21 cellular contexts compared by ENCODE assay signal in genomic region chr11:75376175-75376574, GRCh38. TPM values are rescaled to one million over a fixed set of nuclear protein-coding genes. Genes with fewer than 3 reads are reported as not detected.
DNase-seq lines count a peak whose midpoint lies in the region; ATAC-seq, FAIRE-seq and TF ChIP-seq lines count a peak whose summit lies in the region.
"Had no signal": no experiment of that assay in that cellular context is flagged by ENCODE, and none has a peak within 500 bp of the region (broad histone marks: within the 10 kb centered on the region; RNA-seq: fewer than 3 reads in every experiment).

No MANE protein-coding gene starts in this region.

- H3K9me3 Mint-ChIP-seq in osteocyte (ENCODE audit: unreplicated experiment), result no peaks in the 10 kb centered on the region
- H3K9me3 Mint-ChIP-seq in activated CD4-positive, alpha-beta T cell treated with anti-CD3 and anti-CD28 coated beads for 36 hours (ENCODE audit: low read depth), result no peaks in the 10 kb centered on the region
- H3K9me3 Mint-ChIP-seq: CD8-positive, alpha-beta T cell; nephron progenitor cell; stimulated activated naive B cell treated with anti-CD40 and anti-IgM and Interleukin-4, amounts not matched to agents 10 μg/mL and 1 μg/mL and 100 μg/mL, for 72 hours had no signal

- H3K9me3 ChIP-seq in K562 (replicated peaks; ENCODE audit: control insufficient read depth, insufficient read depth, low read depth, low read length) (no peaks in the 10 kb centered on the region), breast epithelium (no peaks in the 10 kb centered on the region)
- H3K9me3 ChIP-seq: tibial nerve had no signal

- DNase-seq in DMS 273 (lab: John Stamatoyannopoulos, UW; ENCODE audit: unreplicated experiment) (peak; percentile 15), DMS 273 treated with DMSO at 0.1 percent for 48 hours (lab: John Stamatoyannopoulos, UW) (no peak), HuH-7 (ENCODE audit: low spot score) (peak; percentile 61), K562 (ENCODE audit: extremely low read depth in 1 of 4, low spot score in 3 of 4) (peak; percentile 36 to 61 (median 46)), osteocyte (ENCODE audit: extremely low spot score, unreplicated experiment) (no peak), breast epithelium (ENCODE audit: low spot score in 2 of 2) (no peak), T1000 (lab: John Stamatoyannopoulos, UW) (no peak)
- no peak for DNase-seq in activated CD4-positive, alpha-beta T cell treated with anti-CD3 and anti-CD28 coated beads for 36 hours
- DNase-seq: 8988T; activated CD8-positive, alpha-beta memory T cell treated with anti-CD3 and anti-CD28 coated beads, Interleukin-2, amount 10 ng/mL, durations not matched to agents 7 days and 5 days; activated gamma-delta T cell; amniotic stem cell; CD8-positive, alpha-beta T cell; foreskin keratinocyte; KBM-7; NCI-H1417; nephron progenitor cell; SHP77 treated with DMSO at 0.1 percent for 48 hours; stimulated activated naive B cell treated with anti-CD40 and anti-IgM and Interleukin-4, amounts not matched to agents 10 μg/mL and 1 μg/mL and 100 μg/mL, for 72 hours had no signal

- H3K4me1 ChIP-seq in K562 (replicated peaks in 1 of 2; ENCODE audit: control insufficient read depth in 2 of 2, insufficient read depth in 2 of 2, low read length in 2 of 2) (peaks cover 19 to 24% of the 10 kb centered on the region in 2 experiments), breast epithelium (no peaks in the 10 kb centered on the region)
- H3K4me1 ChIP-seq: foreskin keratinocyte had no signal

- no peak overlapping the region for H3K27ac Mint-ChIP-seq in osteocyte (ENCODE audit: unreplicated experiment)
- no peak overlapping the region for H3K27ac Mint-ChIP-seq in activated CD4-positive, alpha-beta T cell treated with anti-CD3 and anti-CD28 coated beads for 36 hours
- H3K27ac Mint-ChIP-seq: activated CD8-positive, alpha-beta memory T cell treated with anti-CD3 and anti-CD28 coated beads, Interleukin-2, amount 10 ng/mL, durations not matched to agents 7 days and 5 days; stimulated activated naive B cell treated with anti-CD40 and anti-IgM and Interleukin-4, amounts not matched to agents 10 μg/mL and 1 μg/mL and 100 μg/mL, for 72 hours had no signal

- no TSS peak for BruUV-seq in K562 (replicated peaks; lab: Mats Ljungman, UMichigan)

- peak; percentile 87 for ATAC-seq in K562
- no peak for ATAC-seq in activated CD4-positive, alpha-beta T cell treated with anti-CD3 and anti-CD28 coated beads for 36 hours
- ATAC-seq: activated CD4-positive, CD25-positive, alpha-beta regulatory T cell treated with anti-CD3 and anti-CD28 coated beads, Interleukin-2, amount 50 U/mL, for 24 hours; activated CD8-positive, alpha-beta memory T cell treated with anti-CD3 and anti-CD28 coated beads, Interleukin-2, amount 10 ng/mL, durations not matched to agents 7 days and 5 days; CD8-positive, alpha-beta T cell; foreskin keratinocyte; stimulated activated naive B cell treated with anti-CD40 and anti-IgM and Interleukin-4, amounts not matched to agents 10 μg/mL and 1 μg/mL and 100 μg/mL, for 72 hours had no signal

- peak; percentile 39 to 64 for TF ChIP-seq RAD21 in K562 (CRISPR knock-in tag; conservative IDR thresholded peaks at IDR 0.05 in 1 of 2, IDR thresholded peaks at IDR 0.05 in 1 of 2)

- in situ Hi-C loops in K562 (cut with MboI), result no loop called here

- no peaks in the 10 kb centered on the region for H3K9me1 ChIP-seq in K562 (ENCODE audit: control insufficient read depth, insufficient read depth, low read length)

- CTCF ChIA-PET in K562 (lab: Yijun Ruan, JAX; ENCODE audit: low intra/inter-chr PET ratio), result no interaction called here
- CTCF ChIA-PET in activated CD4-positive, alpha-beta T cell treated with anti-CD3 and anti-CD28 coated beads for 36 hours (lab: Charles Lee), result no interaction called here

- H3K4me3 Mint-ChIP-seq in osteocyte (ENCODE audit: unreplicated experiment), result no peak overlapping the region
- H3K4me3 Mint-ChIP-seq in activated CD4-positive, alpha-beta T cell treated with anti-CD3 and anti-CD28 coated beads for 36 hours, result no peak overlapping the region
- H3K4me3 Mint-ChIP-seq: activated CD8-positive, alpha-beta memory T cell treated with anti-CD3 and anti-CD28 coated beads, Interleukin-2, amount 10 ng/mL, durations not matched to agents 7 days and 5 days; CD8-positive, alpha-beta T cell; nephron progenitor cell; stimulated activated naive B cell treated with anti-CD40 and anti-IgM and Interleukin-4, amounts not matched to agents 10 μg/mL and 1 μg/mL and 100 μg/mL, for 72 hours had no signal

- 9% methylated on average over 9 of the region's 9 CpGs for WGBS in K562 (ENCODE audit: insufficient coverage, low coverage, missing lambda C conversion rate)

- FAIRE-seq in K562 (lab: Jason Lieb, UNC), result peak; percentile 77

- no peak overlapping the region for H3K4me2 ChIP-seq in K562 (ENCODE audit: insufficient read depth, low read length)

- H3K27me3 ChIP-seq in K562 (ENCODE audit: control insufficient read depth in 2 of 2, insufficient read depth in 2 of 2, low read length in 2 of 2), result no peaks in the 10 kb centered on the region
- H3K27me3 ChIP-seq in breast epithelium, result no peaks in the 10 kb centered on the region
- H3K27me3 ChIP-seq: tibial nerve had no signal

- 0 out of 2 replicates have a peak, but pooled peaks have one; percentile 11 for TF ChIP-seq EP300 in K562 (IDR thresholded peaks at IDR 0.05; ENCODE audit: low read length)

- H3K4me1 Mint-ChIP-seq in osteocyte (ENCODE audit: unreplicated experiment), result peaks cover 12% of the 10 kb centered on the region
- no peaks in the 10 kb centered on the region for H3K4me1 Mint-ChIP-seq in activated CD4-positive, alpha-beta T cell treated with anti-CD3 and anti-CD28 coated beads for 36 hours
- H3K4me1 Mint-ChIP-seq: stimulated activated naive B cell treated with anti-CD40 and anti-IgM and Interleukin-4, amounts not matched to agents 10 μg/mL and 1 μg/mL and 100 μg/mL, for 72 hours had no signal

- no peaks in the 10 kb centered on the region for H4K20me1 ChIP-seq in K562 (replicated peaks; ENCODE audit: control insufficient read depth, insufficient read depth, low read length)

- H3K79me2 ChIP-seq in K562 (ENCODE audit: control insufficient read depth, insufficient read depth, low read length), result no peaks in the 10 kb centered on the region

- TF ChIP-seq CTCF in K562 (IDR thresholded peaks at IDR 0.05 in 2 of 3, conservative IDR thresholded peaks at IDR 0.05 in 1 of 3; ENCODE audit: insufficient read depth in 2 of 3, low read depth in 1 of 3, low read length in 3 of 3) (peak; percentile 66 to 91 (median 73)), osteocyte (IDR thresholded peaks at IDR 0.05) (peak; percentile 17), breast epithelium (IDR thresholded peaks at IDR 0.05) (no peak)

- intact Hi-C loops in K562 (cut with micrococcal nuclease) (loop anchor here (2.0 kb wide), 1 partner anchor 47 kb away; no protein-coding TSS in a partner anchor), breast epithelium (cut with DNase I; ENCODE audit: low total_unique reads) (no loop called here)
- intact Hi-C loops in activated CD4-positive, alpha-beta T cell treated with anti-CD3 and anti-CD28 coated beads for 36 hours (cut with DNase I, micrococcal nuclease), result no loop called here

- H3K36me3 ChIP-seq in K562 (ENCODE audit: control insufficient read depth, insufficient read depth, low read length) (no peaks in the 10 kb centered on the region), breast epithelium (no peaks in the 10 kb centered on the region)
- H3K36me3 ChIP-seq: tibial nerve had no signal

- POLR2A ChIA-PET in K562 (lab: Yijun Ruan, JAX), result interaction anchor here (0.6 to 1.1 kb wide), 2 partner anchors 12 to 425 kb away, joined by 3 to 5 read pairs; no protein-coding TSS in a partner anchor
- POLR2A ChIA-PET in activated CD4-positive, alpha-beta T cell treated with anti-CD3 and anti-CD28 coated beads for 36 hours (lab: Charles Lee), result no interaction called here

- H2AFZ ChIP-seq in K562 (ENCODE audit: low read depth, low read length), result peak overlapping the region; percentile 40; the same call in 1 of the 2 replicates

- H3K27me3 Mint-ChIP-seq in osteocyte (ENCODE audit: unreplicated experiment), result no peaks in the 10 kb centered on the region
- no peaks in the 10 kb centered on the region for H3K27me3 Mint-ChIP-seq in activated CD4-positive, alpha-beta T cell treated with anti-CD3 and anti-CD28 coated beads for 36 hours
- H3K27me3 Mint-ChIP-seq: activated CD8-positive, alpha-beta memory T cell treated with anti-CD3 and anti-CD28 coated beads, Interleukin-2, amount 10 ng/mL, durations not matched to agents 7 days and 5 days had no signal

- H3K4me3 ChIP-seq in K562 (no peak overlapping the region), breast epithelium (no peak overlapping the region)
- H3K4me3 ChIP-seq: tibial nerve had no signal

- TF ChIP-seq POLR2A in K562 (conservative IDR thresholded peaks at IDR 0.05) (no peak), breast epithelium (IDR thresholded peaks at IDR 0.05) (no peak)

- H3K9ac ChIP-seq in K562 (ENCODE audit: insufficient read depth in 1 of 2, low read depth in 2 of 2, low read length in 2 of 2), result peak overlapping the region in 1 of 2 experiments; percentile 50; a peak in 2 of 4 replicates

- H3K36me3 Mint-ChIP-seq in osteocyte (ENCODE audit: unreplicated experiment), result no peaks in the 10 kb centered on the region
- H3K36me3 Mint-ChIP-seq in activated CD4-positive, alpha-beta T cell treated with anti-CD3 and anti-CD28 coated beads for 36 hours (ENCODE audit: low read depth), result no peaks in the 10 kb centered on the region
- H3K36me3 Mint-ChIP-seq: CD8-positive, alpha-beta T cell; stimulated activated naive B cell treated with anti-CD40 and anti-IgM and Interleukin-4, amounts not matched to agents 10 μg/mL and 1 μg/mL and 100 μg/mL, for 72 hours had no signal

- no peak overlapping the region for H3K27ac ChIP-seq in K562 (ENCODE audit: extremely low read depth, low read depth, low read length)
- no peak overlapping the region for H3K27ac ChIP-seq in breast epithelium
- H3K27ac ChIP-seq: foreskin keratinocyte, tibial nerve had no signal

RNA-seq across cellular contexts. Expression of gene RPS3, which starts 23.1 kb away (rescaled TPM):
- total RNA-seq in K562 (2011; cell fraction: chromatin; rRNA removed; ENCODE audit: low replicate concordance), result 368 and 416 TPM in 2 replicates
- total RNA-seq in K562 (2011; cell fraction: nucleolus; rRNA removed), result 577 and 735 TPM in 2 replicates
- total RNA-seq in K562 (2011; cell fraction: nucleoplasm; rRNA removed), result 828 and 1,575 TPM in 2 replicates
- total RNA-seq in K562 (2014; rRNA removed) (2,700 and 3,102 TPM in 2 replicates), K562 (2014; rRNA removed; fragmentation: Illumina TruSeq; extraction: Trizol) (3,530 and 3,738 TPM in 2 replicates), K562 (2015; rRNA removed; fragmentation: Illumina TruSeq; extraction: Trizol) (3,411 and 3,679 TPM in 2 replicates), K562 (2021) (3,592 and 3,622 TPM in 2 replicates), osteocyte (2,093 and 2,150 TPM in 2 replicates), breast epithelium (1,000 to 10,000 TPM; 1,024 to 2,406 (median 1,978) TPM)
- polyA plus RNA-seq in K562 (2011; rRNA removed) (3,472 and 4,261 TPM in 2 replicates), K562 (2014; fragmentation: Illumina TruSeq; extraction: Trizol) (4,042 and 4,231 TPM in 2 replicates), K562 (2014; fragmentation: Nextera tagmentation; extraction: Ambion mirVana) (1,000 to 10,000 TPM; 5,693 to 5,771 TPM), K562 (2014; rRNA removed) (3,097 and 3,731 TPM in 2 replicates)
- polyA plus RNA-seq in K562 (2011; cell fraction: cytosol; rRNA removed), result 3,466 and 4,968 TPM in 2 replicates
- polyA plus RNA-seq in K562 (2011; cell fraction: nucleus; rRNA removed), result 1,428 and 2,203 TPM in 2 replicates
- 4,980 and 5,479 TPM in 2 replicates for polyA plus RNA-seq in K562 (2012)
- 1,903 and 2,025 TPM in 2 replicates for polyA minus RNA-seq in K562 (2011; rRNA and poly(A)+ RNA removed)
- 774 and 918 TPM in 2 replicates for polyA minus RNA-seq in K562 (2011; cell fraction: cytosol; rRNA and poly(A)+ RNA removed)
- 197 and 395 TPM in 2 replicates for polyA minus RNA-seq in K562 (2011; cell fraction: nucleus; rRNA and poly(A)+ RNA removed)
- 1,000 to 10,000 TPM; 4,536 to 4,569 TPM for total RNA-seq in activated CD4-positive, alpha-beta T cell treated with anti-CD3 and anti-CD28 coated beads for 36 hours

RNA-seq across cellular contexts. Expression of gene ARRB1, which starts 24.7 kb away (rescaled TPM):
- total RNA-seq in K562 (2011; cell fraction: chromatin; rRNA removed; ENCODE audit: low replicate concordance), result 58.4 and 169 TPM in 2 replicates
- 93.3 and 107 TPM in 2 replicates for total RNA-seq in K562 (2011; cell fraction: nucleolus; rRNA removed)
- 70.8 and 73.7 TPM in 2 replicates for total RNA-seq in K562 (2011; cell fraction: nucleoplasm; rRNA removed)
- total RNA-seq in K562 (2014; rRNA removed) (21.8 and 27.6 TPM in 2 replicates), K562 (2014; rRNA removed; fragmentation: Illumina TruSeq; extraction: Trizol) (22.9 and 28.5 TPM in 2 replicates), K562 (2015; rRNA removed; fragmentation: Illumina TruSeq; extraction: Trizol) (41.7 and 43.5 TPM in 2 replicates), K562 (2021) (43.6 and 45.4 TPM in 2 replicates), osteocyte (11.3 and 13.2 TPM in 2 replicates), breast epithelium (10 to 100 TPM; 31.2 to 64.0 (median 42.3) TPM)
- polyA plus RNA-seq in K562 (2011; rRNA removed) (26.2 and 30.8 TPM in 2 replicates), K562 (2014; fragmentation: Illumina TruSeq; extraction: Trizol) (35.6 and 38.4 TPM in 2 replicates), K562 (2014; fragmentation: Nextera tagmentation; extraction: Ambion mirVana) (10 to 100 TPM in 1 of 2 experiments, 1 to 10 TPM in 1; 6.6 to 13.1 TPM), K562 (2014; rRNA removed) (24.2 and 30.6 TPM in 2 replicates)
- 28.6 and 44.2 TPM in 2 replicates for polyA plus RNA-seq in K562 (2011; cell fraction: cytosol; rRNA removed)
- polyA plus RNA-seq in K562 (2011; cell fraction: nucleus; rRNA removed), result 30.8 and 44.9 TPM in 2 replicates
- 33.4 and 35.1 TPM in 2 replicates for polyA plus RNA-seq in K562 (2012)
- polyA minus RNA-seq in K562 (2011; rRNA and poly(A)+ RNA removed), result 80.3 and 121 TPM in 2 replicates
- polyA minus RNA-seq in K562 (2011; cell fraction: cytosol; rRNA and poly(A)+ RNA removed), result 31.7 and 45.7 TPM in 2 replicates
- 63.5 and 65.3 TPM in 2 replicates for polyA minus RNA-seq in K562 (2011; cell fraction: nucleus; rRNA and poly(A)+ RNA removed)
- 10 to 100 TPM; 21.0 to 21.8 TPM for total RNA-seq in activated CD4-positive, alpha-beta T cell treated with anti-CD3 and anti-CD28 coated beads for 36 hours

RNA-seq across cellular contexts. Expression of gene KLHL35, which starts 56.8 kb away (rescaled TPM):
- not detected in 2 replicates for total RNA-seq in K562 (2011; cell fraction: chromatin; rRNA removed; ENCODE audit: low replicate concordance)
- not detected in 2 replicates for total RNA-seq in K562 (2011; cell fraction: nucleolus; rRNA removed)
- not detected in 2 replicates for total RNA-seq in K562 (2011; cell fraction: nucleoplasm; rRNA removed)
- total RNA-seq in K562 (2014; rRNA removed) (not detected in 2 replicates), K562 (2014; rRNA removed; fragmentation: Illumina TruSeq; extraction: Trizol) (not detected in 2 replicates), K562 (2015; rRNA removed; fragmentation: Illumina TruSeq; extraction: Trizol) (not detected in 2 replicates), K562 (2021) (not detected in 2 replicates), osteocyte (2.3 and 2.8 TPM in 2 replicates), breast epithelium (1 to 10 TPM; 1.6 to 2.7 (median 2.6) TPM)
- polyA plus RNA-seq in K562 (2011; rRNA removed) (not detected in 2 replicates), K562 (2014; fragmentation: Illumina TruSeq; extraction: Trizol) (not detected in 2 replicates), K562 (2014; fragmentation: Nextera tagmentation; extraction: Ambion mirVana) (not detected), K562 (2014; rRNA removed) (not detected in 2 replicates)
- polyA plus RNA-seq in K562 (2011; cell fraction: cytosol; rRNA removed), result not detected in 2 replicates
- polyA plus RNA-seq in K562 (2011; cell fraction: nucleus; rRNA removed), result not detected in 2 replicates
- polyA plus RNA-seq in K562 (2012), result 0.05 and 0.10 TPM in 2 replicates
- not detected in 2 replicates for polyA minus RNA-seq in K562 (2011; rRNA and poly(A)+ RNA removed)
- polyA minus RNA-seq in K562 (2011; cell fraction: cytosol; rRNA and poly(A)+ RNA removed), result 1.5 TPM in 1 of 2 replicates, not detected in the other
- polyA minus RNA-seq in K562 (2011; cell fraction: nucleus; rRNA and poly(A)+ RNA removed), result not detected in 2 replicates
- total RNA-seq in activated CD4-positive, alpha-beta T cell treated with anti-CD3 and anti-CD28 coated beads for 36 hours, result under 1 TPM; 0.62 to 0.65 TPM

Comparison
In these comparisons a context has a peak if more than half of its experiments do, and no peak if none do; other contexts are left out.
1. DNase-seq: peak in DMS 273 (single experiment), HuH-7 (single experiment) and K562 (4 of 4); none in DMS 273 treated with DMSO at 0.1 percent for 48 hours (single experiment), osteocyte (single experiment), activated CD4-positive, alpha-beta T cell treated with anti-CD3 and anti-CD28 coated beads for 36 hours (single experiment), breast epithelium (0 of 2) and T1000 (single experiment).
2. CTCF ChIP-seq: peak in K562 (3 of 3) and osteocyte (single experiment); none in breast epithelium (0 of 3).